In the genomic region with DNA sequence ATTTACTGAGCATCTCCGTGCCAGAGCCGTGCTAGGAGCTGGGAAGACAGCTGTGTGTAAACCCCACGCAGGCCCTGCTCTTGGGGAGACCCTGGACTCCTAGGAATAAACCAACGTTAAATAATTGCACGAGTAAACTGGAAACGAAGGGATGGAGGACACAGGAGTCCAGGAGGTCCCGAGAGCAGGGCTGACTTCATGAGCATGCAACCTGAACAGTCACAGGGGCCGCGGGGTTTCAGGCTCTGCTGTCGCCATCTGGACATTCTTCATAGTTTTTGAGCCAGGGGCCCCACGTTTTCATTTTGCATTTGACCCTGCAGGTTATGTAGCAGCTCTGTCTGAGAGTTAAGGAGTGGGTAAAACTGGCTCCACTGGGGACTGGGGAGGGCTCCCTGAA, we compare ENCODE assay signal across 9 cellular contexts.
DNase-seq lines count a peak whose midpoint lies in the region; ATAC-seq and TF ChIP-seq lines count a peak whose summit lies in the region.
"Had no signal": no experiment of that assay in that cellular context is flagged by ENCODE, and none has a peak within 500 bp of the region (broad histone marks: within the 10 kb centered on the region; RNA-seq: fewer than 3 reads in every experiment).

No MANE protein-coding gene starts in this region.

- no peaks in the 10 kb centered on the region for H3K9me3 Mint-ChIP-seq in progenitor cell of endocrine pancreas (ENCODE audit: low read depth)
- H3K9me3 Mint-ChIP-seq in CD8-positive, alpha-beta memory T cell = no peaks in the 10 kb centered on the region

- TF ChIP-seq CTCF in progenitor cell of endocrine pancreas (IDR thresholded peaks at IDR 0.05; ENCODE audit: unreplicated experiment) = no peak
- no peak for TF ChIP-seq CTCF in upper lobe of right lung (IDR thresholded peaks at IDR 0.05)

- H3K4me1 Mint-ChIP-seq in progenitor cell of endocrine pancreas (ENCODE audit: low read depth) = peaks cover 18% of the 10 kb centered on the region
- H3K4me1 Mint-ChIP-seq in CD8-positive, alpha-beta memory T cell = no peaks in the 10 kb centered on the region

- 33% methylated on average over 11 of the region's 11 CpGs for WGBS in right cardiac atrium

- POLR2A ChIA-PET in CD8-positive, alpha-beta memory T cell (lab: Charles Lee) = no interaction called here

- CTCF ChIA-PET in CD8-positive, alpha-beta memory T cell (lab: Charles Lee) = no interaction called here

- no peak overlapping the region for H3K4me3 Mint-ChIP-seq in progenitor cell of endocrine pancreas (ENCODE audit: low read depth)
- H3K4me3 Mint-ChIP-seq in CD8-positive, alpha-beta memory T cell = no peak overlapping the region

- H3K9me3 ChIP-seq in right cardiac atrium (ENCODE audit: control insufficient read depth, low read length) (no peaks in the 10 kb centered on the region), upper lobe of right lung (no peaks in the 10 kb centered on the region)
- no peaks in the 10 kb centered on the region for H3K9me3 ChIP-seq in CD8-positive, alpha-beta memory T cell (ENCODE audit: low read length)

- no peaks in the 10 kb centered on the region for H3K27me3 Mint-ChIP-seq in progenitor cell of endocrine pancreas
- no peaks in the 10 kb centered on the region for H3K27me3 Mint-ChIP-seq in CD8-positive, alpha-beta memory T cell

- intact Hi-C loops in right cardiac atrium (cut with DNase I) (loop anchor here in 1 of 4 donors (10.0 kb wide), 1 partner anchor 85 kb away; no protein-coding TSS in a partner anchor), upper lobe of right lung (cut with DNase I) (no loop called here)

- H3K4me3 ChIP-seq in right cardiac atrium (ENCODE audit: low read length) (no peak overlapping the region), upper lobe of right lung (no peak overlapping the region)
- no peak overlapping the region for H3K4me3 ChIP-seq in CD8-positive, alpha-beta memory T cell (ENCODE audit: low read length)

- peaks cover 7% of the 10 kb centered on the region for H3K36me3 Mint-ChIP-seq in progenitor cell of endocrine pancreas (ENCODE audit: insufficient read depth)
- peaks cover 4 to 71% (median 10%) of the 10 kb centered on the region in 3 donors for H3K36me3 Mint-ChIP-seq in CD8-positive, alpha-beta memory T cell

- peak in 1 of 61 donors; percentile 63 for DNase-seq in caudate nucleus (lab: John Stamatoyannopoulos, UW)
- DNase-seq in right cardiac atrium = no peak
- no peak for DNase-seq in progenitor cell of endocrine pancreas (ENCODE audit: low spot score, unreplicated experiment)
- no peak for DNase-seq in upper lobe of right lung
- DNase-seq in CD8-positive, alpha-beta memory T cell = no peak
- DNase-seq in 8988T = no peak
- DNase-seq: COR-L47, NCI-H1417 treated with DMSO at 0.1 percent for 48 hours had no signal

- H3K27ac ChIP-seq in caudate nucleus (ENCODE audit: low read depth, low read length) (peak overlapping the region; percentile 73), right cardiac atrium (ENCODE audit: low read length) (peak overlapping the region; percentile 86), upper lobe of right lung (peak overlapping the region; percentile 81)
- H3K27ac ChIP-seq in CD8-positive, alpha-beta memory T cell (ENCODE audit: low read depth, low read length) = no peak overlapping the region

- H3K36me3 ChIP-seq in upper lobe of right lung = peaks cover 9% of the 10 kb centered on the region
- no peaks in the 10 kb centered on the region for H3K36me3 ChIP-seq in CD8-positive, alpha-beta memory T cell (ENCODE audit: insufficient read depth, low read length)

- H3K4me1 ChIP-seq in right cardiac atrium (ENCODE audit: control insufficient read depth, insufficient read depth, low read length) = peaks cover 22% of the 10 kb centered on the region
- H3K4me1 ChIP-seq in upper lobe of right lung = peaks cover 18% of the 10 kb centered on the region
- no peaks in the 10 kb centered on the region for H3K4me1 ChIP-seq in CD8-positive, alpha-beta memory T cell (ENCODE audit: insufficient read depth, low read length)

- H3K27me3 ChIP-seq in right cardiac atrium (ENCODE audit: control insufficient read depth, insufficient read depth) (no peaks in the 10 kb centered on the region), upper lobe of right lung (no peaks in the 10 kb centered on the region)
- no peaks in the 10 kb centered on the region for H3K27me3 ChIP-seq in CD8-positive, alpha-beta memory T cell (ENCODE audit: insufficient read depth, low read length, poor library complexity, severe bottlenecking)

- peak overlapping the region; percentile 51 for H3K27ac Mint-ChIP-seq in progenitor cell of endocrine pancreas
- H3K27ac Mint-ChIP-seq in CD8-positive, alpha-beta memory T cell = no peak overlapping the region

- ATAC-seq in right cardiac atrium (no peak), upper lobe of right lung (no peak), HG03469 (IDR thresholded peaks at IDR 0.05; ENCODE audit: unreplicated experiment) (no peak)
